ENCODE assay signal across 32 cellular contexts in genomic region chr9:17665450-17665849, GRCh38.
A peak's percentile ranks its signal among the peaks of the same experiment; 100 is the strongest.
DNase-seq lines count a peak whose midpoint lies in the region; ATAC-seq, FAIRE-seq and TF ChIP-seq lines count a peak whose summit lies in the region.
"Had no signal": no experiment of that assay in that cellular context is flagged by ENCODE, and none has a peak within 500 bp of the region (broad histone marks: within the 10 kb centered on the region; RNA-seq: fewer than 3 reads in every experiment).

No MANE protein-coding gene starts in this region.

- H3K9me3 ChIP-seq in HepG2 (ENCODE audit: low read length) (no peaks in the 10 kb centered on the region), right lobe of liver (no peaks in the 10 kb centered on the region), HEK293 (ENCODE audit: control insufficient read depth, insufficient read depth, low read depth, low read length) (no peaks in the 10 kb centered on the region), endothelial cell of umbilical vein (replicated peaks; ENCODE audit: control insufficient read depth, insufficient read depth, low read length) (no peaks in the 10 kb centered on the region)
- H3K9me3 ChIP-seq: A549; BE2C; BLaER1; BLaER1 treated with 17β-estradiol and CSF1 and Interleukin-3, amounts not matched to agents 10 nM and 100 nM; Caco-2 had no signal

- POLR2A ChIA-PET in HepG2 (lab: Yijun Ruan, JAX) = no interaction called here
- POLR2A ChIA-PET in HEK293 (lab: Yijun Ruan, JAX) = no interaction called here
- POLR2A ChIA-PET in endothelial cell of umbilical vein (lab: Charles Lee) = no interaction called here

- CTCF ChIA-PET in HepG2 (lab: Yijun Ruan, JAX; ENCODE audit: low intra/inter-chr PET ratio, low total read pairs) = no interaction called here
- CTCF ChIA-PET in HEK293 (lab: Yijun Ruan, JAX) = interaction anchor here (0.7 kb wide), 1 partner anchor 417 kb away, joined by 4 read pairs; no protein-coding TSS in a partner anchor
- CTCF ChIA-PET in endothelial cell of umbilical vein (lab: Charles Lee) = no interaction called here

- dilution Hi-C loops in endothelial cell of umbilical vein (cut with MboI; ENCODE audit: extremely low pct_ligation_motif_present, low sequenced_read_pairs) = no loop called here

- BruUV-seq in HepG2 (replicated peaks; lab: Mats Ljungman, UMichigan) (no TSS peak), endothelial cell of umbilical vein (replicated peaks; lab: Mats Ljungman, UMichigan) (no TSS peak)

- TF ChIP-seq CTCF in HepG2 (CRISPR knock-in tag; IDR thresholded peaks at IDR 0.05) = no peak
- no peak for TF ChIP-seq CTCF in right lobe of liver (IDR thresholded peaks at IDR 0.05)
- no peak for TF ChIP-seq CTCF in HEK293 (tag by site-specific recombination; IDR thresholded peaks at IDR 0.05)
- no peak for TF ChIP-seq CTCF in endothelial cell of umbilical vein (IDR thresholded peaks at IDR 0.05; ENCODE audit: extremely low read depth in 1 of 2, insufficient read depth in 1 of 2, low read depth in 1 of 2, low read length in 2 of 2)

- H3K27me3 ChIP-seq in HepG2 (ENCODE audit: control insufficient read depth in 1 of 2, insufficient read depth in 2 of 2, low read length in 2 of 2) (no peaks in the 10 kb centered on the region), right lobe of liver (no peaks in the 10 kb centered on the region), endothelial cell of umbilical vein (ENCODE audit: control insufficient read depth in 2 of 2, insufficient read depth in 2 of 2, low read length in 2 of 2) (no peaks in the 10 kb centered on the region)
- H3K27me3 ChIP-seq: BLaER1; BLaER1 treated with 17β-estradiol and CSF1 and Interleukin-3, amounts not matched to agents 10 nM and 100 nM had no signal

- H3K4me2 ChIP-seq in HepG2 (ENCODE audit: low read depth, low read length) = no peak overlapping the region
- no peak overlapping the region for H3K4me2 ChIP-seq in endothelial cell of umbilical vein (ENCODE audit: insufficient read depth, low read length)
- H3K4me2 ChIP-seq: A549; BLaER1; BLaER1 treated with 17β-estradiol and CSF1 and Interleukin-3, amounts not matched to agents 10 nM and 100 nM had no signal

- no peaks in the 10 kb centered on the region for H3K36me3 ChIP-seq in HepG2 (replicated peaks in 1 of 2; ENCODE audit: control insufficient read depth in 1 of 2, insufficient read depth in 2 of 2, low read length in 2 of 2)
- H3K36me3 ChIP-seq in right lobe of liver = no peaks in the 10 kb centered on the region
- H3K36me3 ChIP-seq in HEK293 (ENCODE audit: control insufficient read depth in 2 of 2, insufficient read depth in 1 of 2, low read length in 2 of 2) = no peaks in the 10 kb centered on the region
- no peaks in the 10 kb centered on the region for H3K36me3 ChIP-seq in endothelial cell of umbilical vein (ENCODE audit: control insufficient read depth in 2 of 2, extremely low read depth in 1 of 2, insufficient read depth in 2 of 2, low read length in 2 of 2)
- H3K36me3 ChIP-seq: BE2C; BLaER1; BLaER1 treated with 17β-estradiol and CSF1 and Interleukin-3, amounts not matched to agents 10 nM and 100 nM had no signal

- WGBS in HepG2 (ENCODE audit: low lambda C conversion rate) = 1% methylated on average over 3 of the region's 3 CpGs
- 33% methylated on average over 3 of the region's 3 CpGs for WGBS in right lobe of liver (ENCODE audit: insufficient coverage, low coverage, low lambda C conversion rate, missing lambda C conversion rate)

- TF ChIP-seq RAD21 in HepG2 (CRISPR knock-in tag; IDR thresholded peaks at IDR 0.05) = no peak

- TF ChIP-seq POLR2A in HepG2 (IDR thresholded peaks at IDR 0.05; ENCODE audit: insufficient read depth in 1 of 2, low read depth in 2 of 2, low read length in 2 of 2) (no peak), right lobe of liver (IDR thresholded peaks at IDR 0.05) (no peak), endothelial cell of umbilical vein (IDR thresholded peaks at IDR 0.05; ENCODE audit: low read depth, low read length) (no peak)

- no peaks in the 10 kb centered on the region for H3K9me1 ChIP-seq in endothelial cell of umbilical vein (replicated peaks; ENCODE audit: control insufficient read depth, extremely low read depth, insufficient read depth, low read length)

- H3K27ac ChIP-seq in HepG2 (ENCODE audit: extremely low read length, insufficient read depth, low read length) (no peak overlapping the region), right lobe of liver (no peak overlapping the region), HEK293 (ENCODE audit: extremely low read depth, low read depth, low read length) (no peak overlapping the region), endothelial cell of umbilical vein (ENCODE audit: insufficient read depth, low read depth, low read length) (no peak overlapping the region)
- H3K27ac ChIP-seq: 22Rv1; A549; BLaER1; BLaER1 treated with 17β-estradiol and CSF1 and Interleukin-3, amounts not matched to agents 10 nM and 100 nM; C4-2B had no signal

- TF ChIP-seq EP300 in HepG2 (IDR thresholded peaks at IDR 0.05; ENCODE audit: low read depth in 2 of 2, low read length in 2 of 2) (no peak), HepG2 (CRISPR knock-in tag; IDR thresholded peaks at IDR 0.05; ENCODE audit: borderline replicate concordance) (no peak)

- ATAC-seq in HepG2 (no peak), right lobe of liver (no peak), HG03457 (IDR thresholded peaks at IDR 0.05; ENCODE audit: unreplicated experiment) (no peak)
- ATAC-seq: A549; CD8-positive, alpha-beta T cell had no signal

- H4K20me1 ChIP-seq in HepG2 (ENCODE audit: insufficient read depth, low read length) = no peaks in the 10 kb centered on the region
- no peaks in the 10 kb centered on the region for H4K20me1 ChIP-seq in endothelial cell of umbilical vein (replicated peaks; ENCODE audit: control insufficient read depth, extremely low read depth, insufficient read depth, low read length)
- H4K20me1 ChIP-seq: BLaER1; BLaER1 treated with 17β-estradiol and CSF1 and Interleukin-3, amounts not matched to agents 10 nM and 100 nM had no signal

- H3K9ac ChIP-seq in HepG2 (ENCODE audit: insufficient read depth, low read depth, low read length) (no peak overlapping the region), endothelial cell of umbilical vein (replicated peaks; ENCODE audit: extremely low read depth, insufficient read depth, low read length) (no peak overlapping the region)
- H3K9ac ChIP-seq: BLaER1; BLaER1 treated with 17β-estradiol and CSF1 and Interleukin-3, amounts not matched to agents 10 nM and 100 nM had no signal

- DNase-seq in HepG2 (ENCODE audit: low spot score) (no peak), right lobe of liver (no peak), endothelial cell of umbilical vein (ENCODE audit: low read depth, low spot score) (no peak)
- no peak for DNase-seq in activated CD8-positive, alpha-beta memory T cell treated with anti-CD3 and anti-CD28 coated beads for 24 hours
- DNase-seq: 8988T; ACHN; AML-193; BE2C; C1 segment of cervical spinal cord; Caco-2; Calu3; CD4-positive, alpha-beta memory T cell; CD4-positive, alpha-beta T cell; CD4-positive, CD25-positive, alpha-beta regulatory T cell; CD8-positive, alpha-beta memory T cell; CD8-positive, alpha-beta T cell; COR-L47; DMS 273 treated with DMSO at 0.1 percent for 48 hours; DMS153; DMS53; DMS79; DMS79 treated with DMSO at 0.1 percent for 48 hours; DND-41; EL had no signal

- intact Hi-C loops in HepG2 (cut with micrococcal nuclease; ENCODE audit: unreplicated experiment) = no loop called here
- intact Hi-C loops in right lobe of liver (cut with DNase I) = no loop called here
- intact Hi-C loops in endothelial cell of umbilical vein (cut with micrococcal nuclease) = no loop called here

- H3K4me1 ChIP-seq in HepG2 (ENCODE audit: insufficient read depth, low read length) (no peaks in the 10 kb centered on the region), right lobe of liver (no peaks in the 10 kb centered on the region), HEK293 (ENCODE audit: control insufficient read depth, insufficient read depth, low read length) (no peaks in the 10 kb centered on the region), endothelial cell of umbilical vein (ENCODE audit: control insufficient read depth, extremely low read depth, insufficient read depth, low read length) (no peaks in the 10 kb centered on the region)
- H3K4me1 ChIP-seq: A549, BE2C, Caco-2 had no signal

- in situ Hi-C loops in HepG2 (cut with HindIII; ENCODE audit: extremely low pct_ligation_motif_present, low pct_unique_long_range_greater_than_20kb) = no loop called here

- H3K79me2 ChIP-seq in HepG2 (ENCODE audit: insufficient read depth, low read length) = no peaks in the 10 kb centered on the region
- no peaks in the 10 kb centered on the region for H3K79me2 ChIP-seq in endothelial cell of umbilical vein (ENCODE audit: control insufficient read depth, insufficient read depth, low read length)

- FAIRE-seq in HepG2 (lab: Jason Lieb, UNC) = no peak
- no peak for FAIRE-seq in endothelial cell of umbilical vein (lab: Jason Lieb, UNC)
- FAIRE-seq: A204.1, A549 had no signal

- H3K4me3 ChIP-seq in HepG2 (replicated peaks in 1 of 3; ENCODE audit: insufficient read depth in 1 of 3, low read depth in 2 of 3, low read length in 3 of 3) = no peak overlapping the region
- H3K4me3 ChIP-seq in right lobe of liver = no peak overlapping the region
- H3K4me3 ChIP-seq in HEK293 (ENCODE audit: low read depth, low read length) = no peak overlapping the region
- H3K4me3 ChIP-seq in endothelial cell of umbilical vein (replicated peaks in 1 of 3; ENCODE audit: insufficient read depth in 1 of 3, low read depth in 1 of 3, low read length in 3 of 3) = no peak overlapping the region
- H3K4me3 ChIP-seq: A549; BLaER1; BLaER1 treated with 17β-estradiol and CSF1 and Interleukin-3, amounts not matched to agents 10 nM and 100 nM had no signal

- no peak overlapping the region for H2AFZ ChIP-seq in HepG2 (ENCODE audit: low read length)
- H2AFZ ChIP-seq in endothelial cell of umbilical vein (ENCODE audit: low read depth, low read length) = no peak overlapping the region

TF ChIP-seq in HepG2, 621 proteins besides CTCF, POLR2A, EP300 and RAD21 (continues in another document):
- TF ChIP-seq ATF7 (IDR thresholded peaks at IDR 0.05) (peak; percentile 94), ATF7 (CRISPR knock-in tag; IDR thresholded peaks at IDR 0.05) (no peak), RXRA (CRISPR knock-in tag; IDR thresholded peaks at IDR 0.05) (no peak), KDM4B (CRISPR knock-in tag; IDR thresholded peaks at IDR 0.05) (no peak), ZSCAN12 (CRISPR knock-in tag; IDR thresholded peaks at IDR 0.05) (no peak)

TF ChIP-seq in endothelial cell of umbilical vein, 7 proteins besides CTCF, POLR2A, EP300 and RAD21:
- TF ChIP-seq MAX (IDR thresholded peaks at IDR 0.05; ENCODE audit: insufficient read depth, insufficient read length) (no peak), JUN (IDR thresholded peaks at IDR 0.05; ENCODE audit: borderline replicate concordance, insufficient read depth, insufficient read length, low read depth) (peak; percentile 19)

Comparison
In these comparisons a context has a peak if more than half of its experiments do, and no peak if none do; other contexts are left out.
1. Of the 63 proteins assayed by ChIP-seq in both HepG2 and HEK293: peak only in HepG2: none; only in HEK293: ATF2; in both: none; in neither: 62.